Comparison of ENCODE assay signal across 9 cellular contexts in the genomic region with DNA sequence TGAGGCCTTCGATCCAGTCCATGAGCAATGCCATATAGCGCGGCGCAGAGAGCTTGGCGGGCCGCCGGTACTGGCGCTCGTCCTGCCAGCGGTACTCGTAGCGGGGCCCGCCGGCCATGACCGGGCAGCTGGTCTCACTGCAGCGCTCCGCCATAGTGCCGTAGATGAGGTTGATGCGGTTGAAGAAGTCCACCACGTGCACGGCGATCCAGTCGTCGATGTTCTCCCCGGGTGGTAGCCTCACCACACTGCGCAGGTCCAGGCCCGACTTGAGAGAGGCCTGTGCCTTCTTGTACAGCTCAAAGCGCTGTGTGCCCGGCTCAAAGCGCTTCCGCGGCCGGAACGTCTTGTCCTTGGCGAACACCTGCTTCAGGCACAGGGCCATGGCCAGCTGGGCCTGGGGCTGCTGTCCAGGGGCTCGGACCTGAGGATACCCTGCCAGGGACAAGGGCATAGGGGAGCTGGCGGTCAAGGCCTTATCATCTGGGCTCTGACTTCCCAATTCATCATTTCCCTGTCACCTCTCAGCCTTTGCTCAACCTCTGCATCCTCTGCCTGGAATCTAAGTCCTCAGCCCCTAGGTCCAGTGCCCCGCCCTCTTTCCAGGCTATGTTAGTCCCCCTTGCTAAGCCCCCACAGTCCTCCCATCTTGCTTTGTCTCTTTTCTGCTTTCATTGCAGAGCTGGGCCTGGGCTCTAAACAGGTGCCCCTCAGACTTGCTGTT. TPM values are rescaled to one million over a fixed set of nuclear protein-coding genes. Genes with fewer than 3 reads are reported as not detected.
DNase-seq lines count a peak whose midpoint lies in the region; ATAC-seq and TF ChIP-seq lines count a peak whose summit lies in the region.
"Had no signal": no experiment of that assay in that cellular context is flagged by ENCODE, and none has a peak within 500 bp of the region (broad histone marks: within the 10 kb centered on the region; RNA-seq: fewer than 3 reads in every experiment).

No MANE protein-coding gene starts in this region.

- no peaks in the 10 kb centered on the region for H3K9me3 Mint-ChIP-seq in effector memory CD8-positive, alpha-beta T cell
- H3K9me3 Mint-ChIP-seq: activated B cell treated with CpG ODN at 0.5 μM for 24 hours had no signal

- H3K9me3 ChIP-seq in PC-9 (ENCODE audit: insufficient read depth, low read depth) (no peaks in the 10 kb centered on the region), muscle layer of colon (ENCODE audit: low read length) (no peaks in the 10 kb centered on the region), suprapubic skin (no peaks in the 10 kb centered on the region)

- H3K4me3 Mint-ChIP-seq in effector memory CD8-positive, alpha-beta T cell = peak overlapping the region; percentile 33 to 63
- H3K4me3 Mint-ChIP-seq: activated B cell treated with CpG ODN at 0.5 μM for 24 hours had no signal

- no peak for ATAC-seq in effector memory CD8-positive, alpha-beta T cell (replicated peaks)
- no peak for ATAC-seq in HG03439 (IDR thresholded peaks at IDR 0.05; ENCODE audit: unreplicated experiment)
- no peak for ATAC-seq in GM18909 (IDR thresholded peaks at IDR 0.05; ENCODE audit: poor library complexity, unreplicated experiment)

- H3K27ac Mint-ChIP-seq in effector memory CD8-positive, alpha-beta T cell = peak overlapping the region in 1 of 2 donors; percentile 73
- H3K27ac Mint-ChIP-seq: activated B cell treated with CpG ODN at 0.5 μM for 24 hours had no signal

- H3K79me2 ChIP-seq in PC-9 (ENCODE audit: low read depth) = peaks cover 57% of the 10 kb centered on the region

- BruUV-seq in PC-9 (replicated peaks; lab: Mats Ljungman, UMichigan) = no TSS peak

- no peak for TF ChIP-seq CTCF in PC-9 (conservative IDR thresholded peaks at IDR 0.05)
- no peak for TF ChIP-seq CTCF in suprapubic skin (IDR thresholded peaks at IDR 0.05)

- H3F3A ChIP-seq in PC-9 (ENCODE audit: insufficient read depth, low read depth) = peaks cover 25% of the 10 kb centered on the region

- H3K4me1 ChIP-seq in PC-9 (replicated peaks; ENCODE audit: insufficient read depth) (peaks cover 63% of the 10 kb centered on the region), muscle layer of colon (ENCODE audit: insufficient read depth, low read length) (peaks cover 59% of the 10 kb centered on the region), suprapubic skin (peaks cover 67% of the 10 kb centered on the region)

- WGBS in suprapubic skin = 84% methylated on average over 33 of the region's 38 CpGs

- H3K9ac ChIP-seq in muscle layer of colon (ENCODE audit: low read length) = peak overlapping the region; percentile 41

- peaks cover 15% of the 10 kb centered on the region for H3K36me3 Mint-ChIP-seq in effector memory CD8-positive, alpha-beta T cell (ENCODE audit: insufficient read depth)

- H3K36me3 ChIP-seq in PC-9 (ENCODE audit: low read depth) = peaks cover 26% of the 10 kb centered on the region
- peaks cover 28% of the 10 kb centered on the region for H3K36me3 ChIP-seq in muscle layer of colon (ENCODE audit: insufficient read depth, low read length)
- peaks cover 24% of the 10 kb centered on the region for H3K36me3 ChIP-seq in suprapubic skin

- H3K27me3 Mint-ChIP-seq in effector memory CD8-positive, alpha-beta T cell = no peaks in the 10 kb centered on the region
- H3K27me3 Mint-ChIP-seq: activated B cell treated with CpG ODN at 0.5 μM for 24 hours had no signal

- H3K4me2 ChIP-seq in PC-9 = peak overlapping the region; percentile 98

- H3K9me2 ChIP-seq in PC-9 (ENCODE audit: insufficient read depth) = no peaks in the 10 kb centered on the region

- peaks cover 40 to 54% of the 10 kb centered on the region in 2 donors for H3K4me1 Mint-ChIP-seq in effector memory CD8-positive, alpha-beta T cell (ENCODE audit: low read depth in 2 of 2)

- POLR2A ChIA-PET in PC-9 (lab: Charles Lee; ENCODE audit: unreplicated experiment) = interaction anchor here (0.5 to 0.6 kb wide), 2 partner anchors 17 to 543 kb away, joined by 4 to 8 read pairs; no protein-coding TSS in a partner anchor

- CTCF ChIA-PET in PC-9 (lab: Charles Lee) = no interaction called here

- intact Hi-C loops in PC-9 (cut with micrococcal nuclease; ENCODE audit: unreplicated experiment) = loop anchor here (1.0 to 10.0 kb wide), 3 partner anchors 9 to 722 kb away; a partner anchor contains a TSS

- no peak overlapping the region for H2AFZ ChIP-seq in PC-9

- peak overlapping the region; percentile 99 for H3K27ac ChIP-seq in PC-9
- peak overlapping the region; percentile 82 for H3K27ac ChIP-seq in muscle layer of colon (ENCODE audit: low read depth, low read length)
- H3K27ac ChIP-seq in suprapubic skin = peak overlapping the region; percentile 12

- H3K4me3 ChIP-seq in PC-9 = no peak overlapping the region
- peak overlapping the region in 1 of 2 donors; percentile 55 for H3K4me3 ChIP-seq in muscle layer of colon (ENCODE audit: low read depth in 1 of 2, low read length in 2 of 2)
- peak overlapping the region; percentile 37 for H3K4me3 ChIP-seq in suprapubic skin

- no peaks in the 10 kb centered on the region for H3K27me3 ChIP-seq in PC-9 (ENCODE audit: insufficient read depth, low read depth)
- no peaks in the 10 kb centered on the region for H3K27me3 ChIP-seq in muscle layer of colon (ENCODE audit: control insufficient read depth in 1 of 2, insufficient read depth in 2 of 2, low read length in 2 of 2)
- H3K27me3 ChIP-seq in suprapubic skin = no peaks in the 10 kb centered on the region

- no peak for TF ChIP-seq EP300 in suprapubic skin (IDR thresholded peaks at IDR 0.05)

- H4K20me1 ChIP-seq in PC-9 (ENCODE audit: insufficient read depth) = no peaks in the 10 kb centered on the region

- TF ChIP-seq POLR2A in suprapubic skin (IDR thresholded peaks at IDR 0.05) = no peak

- DNase-seq in PC-9 = no peak
- no peak for DNase-seq in effector memory CD8-positive, alpha-beta T cell
- no peak for DNase-seq in suprapubic skin (ENCODE audit: low spot score in 2 of 2)
- no peak for DNase-seq in SHP77 treated with DMSO at 0.1 percent for 48 hours (lab: John Stamatoyannopoulos, UW)
- DNase-seq: activated B cell treated with CpG ODN at 0.5 μM for 24 hours had no signal

RNA-seq across cellular contexts. Expression of a gene that starts 3.5 kb away (rescaled TPM):
- total RNA-seq in PC-9 (2021) = 33.9 and 35.2 TPM in 2 replicates
- total RNA-seq in suprapubic skin = 10 to 100 TPM in 3 of 4 donors, 1 to 10 TPM in 1; 8.0 to 14.1 (median 11.6) TPM

RNA-seq across cellular contexts. Expression of a gene that starts 9.0 kb away (rescaled TPM):
- total RNA-seq in PC-9 (2021) = 103 and 112 TPM in 2 replicates
- total RNA-seq in suprapubic skin = 10 to 100 TPM; 15.8 to 39.1 (median 27.4) TPM

RNA-seq across cellular contexts. Expression of a gene that starts 55.1 kb away (rescaled TPM):
- total RNA-seq in PC-9 (2021) = 47.0 and 50.3 TPM in 2 replicates
- total RNA-seq in suprapubic skin = 10 to 100 TPM; 29.0 to 43.6 (median 30.9) TPM

RNA-seq across cellular contexts. Expression of a gene that starts 58.6 kb away (rescaled TPM):
- total RNA-seq in PC-9 (2021) (0.45 TPM in 1 of 2 replicates, not detected in the other), suprapubic skin (not detected)
- total RNA-seq: activated B cell treated with CpG ODN at 0.5 μM for 24 hours, pulmonary artery endothelial cell had no signal

Comparison
In these comparisons a context has a peak if more than half of its experiments do, and no peak if none do; other contexts are left out.
1. H3K27ac ChIP-seq: peak in every context shown above with its lines; median percentile 99 in PC-9; 82 in muscle layer of colon; 12 in suprapubic skin.